Comparison of ENCODE assay signal across 16 cellular contexts in the genomic region with DNA sequence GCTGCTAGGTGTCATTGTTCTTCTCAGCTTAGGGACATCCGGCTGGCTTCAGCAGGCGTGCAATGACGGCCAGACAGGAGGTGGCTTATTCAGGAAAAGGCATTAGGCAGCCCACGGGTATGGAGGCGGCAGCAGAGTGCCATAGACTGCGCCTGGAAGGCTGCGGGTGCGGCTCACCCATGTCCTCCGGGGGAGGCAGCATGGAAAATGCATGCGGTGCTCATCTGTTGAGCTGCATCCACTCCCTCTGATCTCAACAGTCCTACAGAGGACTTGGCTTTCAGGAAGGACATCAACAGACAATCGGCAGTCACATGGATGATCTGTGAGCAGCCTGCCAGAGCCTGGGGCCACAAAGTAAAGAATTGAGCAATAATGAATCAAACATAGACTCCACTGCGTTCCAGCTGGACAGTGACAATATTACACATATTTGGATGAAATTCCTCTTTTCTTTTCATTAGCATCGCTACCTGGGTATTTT. TPM values are rescaled to one million over a fixed set of nuclear protein-coding genes. Genes with fewer than 3 reads are reported as not detected.
A peak's percentile ranks its signal among the peaks of the same experiment; 100 is the strongest.
DNase-seq lines count a peak whose midpoint lies in the region; ATAC-seq and TF ChIP-seq lines count a peak whose summit lies in the region.
"Had no signal": no experiment of that assay in that cellular context is flagged by ENCODE, and none has a peak within 500 bp of the region (broad histone marks: within the 10 kb centered on the region; RNA-seq: fewer than 3 reads in every experiment).

No MANE protein-coding gene starts in this region.

- H3F3A ChIP-seq in OCI-LY1 (ENCODE audit: insufficient read depth, low read length) = no peaks in the 10 kb centered on the region

- ATAC-seq in heart right ventricle (peak in 5 of 8 donors; percentile 29 to 65 (median 38)), left cardiac atrium (no peak), GM19351 (IDR thresholded peaks at IDR 0.05; ENCODE audit: unreplicated experiment) (no peak), GM19455 (IDR thresholded peaks at IDR 0.05; ENCODE audit: unreplicated experiment) (no peak)
- ATAC-seq: activated CD8-positive, alpha-beta T cell treated with anti-CD3 and anti-CD28 coated beads, Interleukin-2, amount 10 ng/mL, durations not matched to agents 7 days and 5 days; activated naive CD4-positive, alpha-beta T cell treated with anti-CD3 and anti-CD28 coated beads, Interleukin-2, amount 50 U/mL, for 72 hours had no signal

- WGBS in heart right ventricle, 2 donors = 61 to 66% methylated on average over 13 of the region's 13 CpGs

- H3K27me3 ChIP-seq in heart right ventricle (peaks cover 0 to 54% (median 25%) of the 10 kb centered on the region in 7 donors), OCI-LY1 (ENCODE audit: insufficient read depth, low read length) (peaks cover 14% of the 10 kb centered on the region; the same call in 1 of the 2 replicates)

- H3K36me3 ChIP-seq in heart right ventricle (no peaks in the 10 kb centered on the region), OCI-LY1 (ENCODE audit: insufficient read depth, low read length) (no peaks in the 10 kb centered on the region)

- DNase-seq in heart right ventricle = no peak
- no peak for DNase-seq in left cardiac atrium
- peak; percentile 48 for DNase-seq in fibroblast of villous mesenchyme (ENCODE audit: low read depth)
- peak; percentile 18 for DNase-seq in stromal cell of bone marrow (ENCODE audit: low read depth)
- DNase-seq in HEK293T (ENCODE audit: extremely low spot score) = no peak
- DNase-seq: activated CD8-positive, alpha-beta T cell treated with anti-CD3 and anti-CD28 coated beads, Interleukin-2, amount 10 ng/mL, durations not matched to agents 7 days and 5 days; T-helper 1 cell had no signal

- no peak overlapping the region for H3K4me3 ChIP-seq in heart right ventricle
- no peak overlapping the region for H3K4me3 ChIP-seq in OCI-LY1 (ENCODE audit: low read depth, low read length, poor library complexity, severe bottlenecking)
- no peak overlapping the region for H3K4me3 ChIP-seq in fibroblast of villous mesenchyme (ENCODE audit: low read depth, low read length)

- CTCF ChIA-PET in HEK293T (lab: Yijun Ruan, JAX) = interaction anchor here (0.6 to 0.9 kb wide), 2 partner anchors 141 to 445 kb away, joined by 3 read pairs; no protein-coding TSS in a partner anchor

- no peak overlapping the region for H3K4me2 ChIP-seq in OCI-LY1 (ENCODE audit: low read length)

- no peaks in the 10 kb centered on the region for H3K9me2 ChIP-seq in OCI-LY1 (ENCODE audit: low read depth, low read length)

- no peak overlapping the region for H3K27ac ChIP-seq in heart right ventricle
- H3K27ac ChIP-seq in OCI-LY1 (ENCODE audit: low read depth, low read length, poor library complexity, severe bottlenecking) = no peak overlapping the region

- peaks cover 0 to 27% (median 11%) of the 10 kb centered on the region in 9 donors for H3K4me1 ChIP-seq in heart right ventricle
- peaks cover 28% of the 10 kb centered on the region for H3K4me1 ChIP-seq in OCI-LY1 (ENCODE audit: insufficient read depth, low read length, severe bottlenecking)

- H3K79me2 ChIP-seq in OCI-LY1 (ENCODE audit: insufficient read depth, low read length) = no peaks in the 10 kb centered on the region

- no peaks in the 10 kb centered on the region for H4K20me1 ChIP-seq in OCI-LY1 (ENCODE audit: insufficient read depth, low read length)

- H3K9me3 ChIP-seq in heart right ventricle (no peaks in the 10 kb centered on the region), OCI-LY1 (ENCODE audit: low read length) (no peaks in the 10 kb centered on the region)

- no peak overlapping the region for H3K9ac ChIP-seq in OCI-LY1 (ENCODE audit: low read length)

- POLR2A ChIA-PET in HEK293T (lab: Yijun Ruan, JAX) = no interaction called here

- H2AFZ ChIP-seq in OCI-LY1 (ENCODE audit: low read length) = no peak overlapping the region

- intact Hi-C loops in heart right ventricle (cut with DNase I) (loop anchor here in 8 of 10 donors (5.0 to 10.0 kb wide), 5 partner anchors 102 to 499 kb away; partner anchors contain the start of genes ZBTB21 (in 3 of the 8) and C2CD2 (in 2 of the 8)), left cardiac atrium (cut with DNase I) (loop anchor here (5.0 to 10.0 kb wide), 3 partner anchors 99 to 499 kb away; partner anchors contain the start of gene ZBTB21 (in 1 of the 2))

- TF ChIP-seq CTCF in heart right ventricle (IDR thresholded peaks at IDR 0.05) (peak in 1 of 9 donors; percentile 19), OCI-LY1 (IDR thresholded peaks at IDR 0.05; ENCODE audit: low read length) (peak; percentile 15; the same call in 1 of the 2 replicates), fibroblast of villous mesenchyme (IDR thresholded peaks at IDR 0.05; ENCODE audit: insufficient read depth, low read depth, low read length) (no peak)

TF ChIP-seq in HEK293T, 16 proteins besides CTCF, POLR2A, EP300 and RAD21:
- TF ChIP-seq CTBP1 (IDR thresholded peaks at IDR 0.05; ENCODE audit: borderline replicate concordance) (no peak), FOXK2 (IDR thresholded peaks at IDR 0.05) (no peak), L3MBTL2 (conservative IDR thresholded peaks at IDR 0.05) (no peak), BHLHE40 (IDR thresholded peaks at IDR 0.05; ENCODE audit: borderline replicate concordance) (no peak)
TF ChIP-seq in HEK293T: peak in this region for 0.

RNA-seq across cellular contexts. Expression of gene UMODL1, which starts 42.9 kb away (rescaled TPM):
- total RNA-seq in heart right ventricle (under 1 TPM in 3 of 10 donors, not detected in 7; 0.13 to 0.31 (median 0.25) TPM), left cardiac atrium (not detected), fibroblast of villous mesenchyme (under 0.01 TPM in 1 of 2 replicates, not detected in the other)
- polyA plus RNA-seq in heart right ventricle = not detected
- total RNA-seq: activated CD8-positive, alpha-beta T cell treated with anti-CD3 and anti-CD28 coated beads, Interleukin-2, amount 10 ng/mL, durations not matched to agents 7 days and 5 days; H1; lung microvascular endothelial cell; NCI-H460; posterior vena cava; temporal lobe had no signal
- polyA plus RNA-seq: H1 had no signal

Comparison
In these comparisons a context has a peak if more than half of its experiments do, and no peak if none do; other contexts are left out.
1. ATAC-seq: peak in heart right ventricle (5 of 8); none in left cardiac atrium (0 of 2), GM19351 (single experiment) and GM19455 (single experiment).
2. DNase-seq: peak in fibroblast of villous mesenchyme (single experiment) and stromal cell of bone marrow (single experiment); none in heart right ventricle (0 of 2), left cardiac atrium (single experiment) and HEK293T (single experiment).